ENCODE assay signal across 30 cellular contexts in the genomic region with DNA sequence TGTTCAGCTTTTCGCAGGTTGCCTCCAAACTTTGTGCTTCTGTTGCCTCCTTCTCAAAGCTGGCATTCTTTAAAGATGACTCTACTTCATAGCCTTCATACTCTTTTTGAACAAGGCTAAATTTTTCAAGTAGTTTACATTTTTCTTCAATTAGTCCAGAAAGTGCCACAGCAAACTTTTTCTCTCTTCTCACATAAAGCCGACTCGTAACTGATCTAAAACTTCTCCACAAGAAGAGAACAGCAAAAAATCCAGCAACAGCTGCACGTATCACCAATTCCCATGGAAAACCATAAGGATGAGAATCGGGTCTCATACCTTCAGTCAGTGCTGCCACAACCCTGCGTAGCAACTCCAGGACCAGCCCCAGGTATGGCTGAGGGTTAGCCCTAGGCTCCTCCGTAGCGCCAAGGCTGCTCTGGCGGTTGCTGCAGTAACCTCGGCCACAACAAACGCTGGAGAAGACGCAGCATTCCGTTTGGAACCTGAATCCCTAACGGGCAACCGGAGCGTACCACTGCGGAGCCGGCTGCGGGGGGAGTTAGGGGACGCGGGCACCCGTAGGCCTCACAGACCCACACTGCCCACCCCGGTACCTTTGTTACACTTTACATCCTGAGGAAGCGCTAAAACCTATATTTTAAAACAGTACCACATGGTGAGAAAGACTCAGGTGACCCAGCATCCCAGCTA. TPM values are rescaled to one million over a fixed set of nuclear protein-coding genes. Genes with fewer than 3 reads are reported as not detected.
DNase-seq lines count a peak whose midpoint lies in the region; ATAC-seq and TF ChIP-seq lines count a peak whose summit lies in the region.
"Had no signal": no experiment of that assay in that cellular context is flagged by ENCODE, and none has a peak within 500 bp of the region (broad histone marks: within the 10 kb centered on the region; RNA-seq: fewer than 3 reads in every experiment).

A gene with protein sequence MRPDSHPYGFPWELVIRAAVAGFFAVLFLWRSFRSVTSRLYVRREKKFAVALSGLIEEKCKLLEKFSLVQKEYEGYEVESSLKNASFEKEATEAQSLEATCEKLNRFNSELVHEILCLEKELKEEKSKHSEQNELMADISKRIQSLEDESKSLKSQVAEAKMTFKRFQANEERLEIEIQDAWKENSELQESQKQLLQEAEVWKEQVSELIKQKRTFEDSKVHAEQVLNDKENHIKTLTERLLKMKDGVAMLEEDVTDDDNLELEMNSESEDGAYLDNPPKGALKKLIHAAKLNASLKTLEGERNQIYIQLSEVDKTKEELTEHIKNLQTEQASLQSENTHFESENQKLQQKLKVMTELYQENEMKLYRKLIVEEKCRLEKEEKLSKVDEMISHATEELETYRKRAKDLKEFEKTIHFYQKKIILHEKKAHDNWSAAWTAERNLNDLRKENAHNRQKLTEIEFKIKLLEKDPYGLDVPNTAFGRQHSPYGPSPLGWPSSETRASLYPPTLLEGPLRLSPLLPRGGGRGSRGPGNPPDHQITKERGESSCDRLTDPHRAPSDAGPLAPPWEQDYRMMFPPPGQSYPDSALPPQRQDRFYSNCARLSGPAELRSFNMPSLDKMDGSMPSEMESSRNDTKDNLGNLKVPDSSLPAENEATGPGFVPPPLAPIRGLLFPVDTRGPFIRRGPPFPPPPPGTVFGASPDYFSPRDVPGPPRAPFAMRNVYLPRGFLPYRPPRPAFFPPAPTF (minus strand): TSS at position 420 of the 693 bp plus-strand sequence. CDS start 104 bp downstream, at position 316.

- in situ Hi-C loops in brain microvascular endothelial cell (cut with HindIII; ENCODE audit: low pct_ligation_motif_present, low sequenced_read_pairs), result no loop called here

- H3K36me3 ChIP-seq in H7 (replicated peaks; ENCODE audit: control insufficient read depth, insufficient read depth, low read length) (no peaks in the 10 kb centered on the region), brain microvascular endothelial cell (replicated peaks) (no peaks in the 10 kb centered on the region)
- H3K36me3 ChIP-seq: BLaER1 treated with 17β-estradiol and CSF1 and Interleukin-3, amounts not matched to agents 10 nM and 100 nM; esophagus muscularis mucosa; gastrocnemius medialis; MG63; stomach; transverse colon had no signal

- H3K27me3 Mint-ChIP-seq in stimulated activated memory B cell treated with anti-CD40 and anti-IgM and Interleukin-4, amounts not matched to agents 10 μg/mL and 1 μg/mL and 100 μg/mL, for 72 hours, result no peaks in the 10 kb centered on the region

- DNase-seq in AG04450 (ENCODE audit: low read depth, low spot score) (no peak), H7 (peak; percentile 60), brain microvascular endothelial cell (peak; percentile 21), left kidney (ENCODE audit: low read depth, low spot score) (peak; percentile 28), HPDE6-E6E7 (ENCODE audit: extremely low spot score) (no peak), HUDEP-2 (lab: John Stamatoyannopoulos, UW; ENCODE audit: unreplicated experiment in 76 of 76) (no peak)
- DNase-seq: activated CD8-positive, alpha-beta memory T cell treated with anti-CD3 and anti-CD28 coated beads for 24 hours; activated naive CD4-positive, alpha-beta T cell treated with anti-CD3 and anti-CD28 coated beads, Interleukin-2, amount 50 U/mL, for 16 hours; activated T-cell treated with anti-CD3 and anti-CD28 coated beads, Interleukin-2, amount 50 U/mL, for 4 hours; cerebellar nuclear complex; effector memory CD4-positive, alpha-beta T cell; gastrocnemius medialis; hypothalamus; MG63; NCI-H1417 treated with DMSO at 0.1 percent for 48 hours; NCI-H82; PC-3; SHP77 treated with DMSO at 0.1 percent for 48 hours; stimulated activated CD4-positive, alpha-beta T cell treated with anti-CD3 and anti-CD28 coated beads, Interleukin-12 subunit alpha, Interleukin-12 subunit beta, amount 100 ng/mL, for 4 hours; stomach; transverse colon had no signal

- no peak for ATAC-seq in stimulated activated memory B cell treated with anti-CD40 and anti-IgM and Interleukin-4, amounts not matched to agents 10 μg/mL and 1 μg/mL and 100 μg/mL, for 72 hours
- no peak for ATAC-seq in GM18519 (IDR thresholded peaks at IDR 0.05; ENCODE audit: low FRiP score, unreplicated experiment)
- ATAC-seq: A549; activated T-cell treated with anti-CD3 and anti-CD28 coated beads, Interleukin-2, amount 50 U/mL, for 4 hours; gastrocnemius medialis; HCT116; PC-3 had no signal

- H3K27me3 ChIP-seq in AG04450 (ENCODE audit: control insufficient read depth, insufficient read depth, low read length) (no peaks in the 10 kb centered on the region), H7 (ENCODE audit: control insufficient read depth, insufficient read depth, low read length) (no peaks in the 10 kb centered on the region), brain microvascular endothelial cell (replicated peaks) (no peaks in the 10 kb centered on the region)
- H3K27me3 ChIP-seq: BLaER1 treated with 17β-estradiol and CSF1 and Interleukin-3, amounts not matched to agents 10 nM and 100 nM; esophagus muscularis mucosa; gastrocnemius medialis; MG63; stomach; transverse colon had no signal

- H3K4me1 Mint-ChIP-seq in stimulated activated memory B cell treated with anti-CD40 and anti-IgM and Interleukin-4, amounts not matched to agents 10 μg/mL and 1 μg/mL and 100 μg/mL, for 72 hours, result no peaks in the 10 kb centered on the region
- H3K4me1 Mint-ChIP-seq: memory B cell had no signal

- H3K27ac ChIP-seq in AG04450 (ENCODE audit: low read depth, low read length) (peak within 1 kb of the TSS; percentile 71), brain microvascular endothelial cell (peak within 1 kb of the TSS; percentile 40)
- H3K27ac ChIP-seq: A549; BLaER1 treated with 17β-estradiol and CSF1 and Interleukin-3, amounts not matched to agents 10 nM and 100 nM; esophagus muscularis mucosa; gastrocnemius medialis; stomach; transverse colon had no signal

- POLR2A ChIA-PET in AG04450 (lab: Yijun Ruan, JAX), result no interaction called here

- CTCF ChIA-PET in AG04450 (lab: Charles Lee), result no interaction called here

- H3K4me3 ChIP-seq in AG04450 (ENCODE audit: low read depth, low read length) (no peak within 1 kb of the TSS), H7 (ENCODE audit: insufficient read depth, low read depth, low read length) (no peak within 1 kb of the TSS), brain microvascular endothelial cell (ENCODE audit: low read depth, low read length) (no peak within 1 kb of the TSS)
- H3K4me3 ChIP-seq: A549; BLaER1 treated with 17β-estradiol and CSF1 and Interleukin-3, amounts not matched to agents 10 nM and 100 nM; esophagus muscularis mucosa; gastrocnemius medialis; MG63; stomach; transverse colon had no signal

- TF ChIP-seq CTCF in AG04450 (IDR thresholded peaks at IDR 0.05; ENCODE audit: low read depth, low read length), result no peak
- no peak for TF ChIP-seq CTCF in brain microvascular endothelial cell (IDR thresholded peaks at IDR 0.05; ENCODE audit: low read depth, low read length, missing control alignments)

- no peak within 1 kb of the TSS for H3K27ac Mint-ChIP-seq in stimulated activated memory B cell treated with anti-CD40 and anti-IgM and Interleukin-4, amounts not matched to agents 10 μg/mL and 1 μg/mL and 100 μg/mL, for 72 hours
- H3K27ac Mint-ChIP-seq: memory B cell had no signal

- no peaks in the 10 kb centered on the region for H3K36me3 Mint-ChIP-seq in stimulated activated memory B cell treated with anti-CD40 and anti-IgM and Interleukin-4, amounts not matched to agents 10 μg/mL and 1 μg/mL and 100 μg/mL, for 72 hours
- H3K36me3 Mint-ChIP-seq: memory B cell had no signal

- peaks cover 11% of the 10 kb centered on the region for H3K9me3 ChIP-seq in AG04450 (ENCODE audit: control insufficient read depth, insufficient read depth, low read length)
- H3K9me3 ChIP-seq: A549, esophagus muscularis mucosa, gastrocnemius medialis, MG63, stomach, transverse colon had no signal

- no peak within 1 kb of the TSS for H3K4me3 Mint-ChIP-seq in stimulated activated memory B cell treated with anti-CD40 and anti-IgM and Interleukin-4, amounts not matched to agents 10 μg/mL and 1 μg/mL and 100 μg/mL, for 72 hours
- H3K4me3 Mint-ChIP-seq: activated T-cell treated with anti-CD3 and anti-CD28 coated beads, Interleukin-2, amount 50 U/mL, for 4 hours; memory B cell had no signal

- peaks cover 9% of the 10 kb centered on the region for H3K9me3 Mint-ChIP-seq in stimulated activated memory B cell treated with anti-CD40 and anti-IgM and Interleukin-4, amounts not matched to agents 10 μg/mL and 1 μg/mL and 100 μg/mL, for 72 hours
- H3K9me3 Mint-ChIP-seq: memory B cell had no signal

RNA-seq across cellular contexts. Expression of the gene that starts here (rescaled TPM):
- polyA plus RNA-seq in AG04450 (2011; rRNA removed), result 0.05 TPM in 1 of 2 replicates, not detected in the other
- polyA minus RNA-seq in AG04450 (2011; rRNA and poly(A)+ RNA removed), result not detected in 2 replicates
- 0.04 TPM in 1 of 2 replicates, not detected in the other for total RNA-seq in H7 (2014; rRNA removed; shearing (Covaris generic))
- total RNA-seq: activated T-cell treated with anti-CD3 and anti-CD28 coated beads, Interleukin-2, amount 50 U/mL, for 4 hours; esophagus muscularis mucosa; gastrocnemius medialis; osteocyte; PC-3; stomach; T-helper 1 cell treated with Interleukin-12 subunit alpha and Interleukin-12 subunit beta and Interleukin-4 antibody, amounts not matched to agents 30 ng/mL and 1 ng/mL, for 36 hours; transverse colon had no signal
- polyA plus RNA-seq: stomach had no signal

Comparison
In these comparisons a context has a peak if more than half of its experiments do, and no peak if none do; other contexts are left out.
1. Peak in DNase-seq in H7; RNA of the gene not detected or under 1 TPM.
2. DNase-seq: peak in brain microvascular endothelial cell (single experiment) and left kidney (single experiment); none in AG04450 (single experiment), HPDE6-E6E7 (single experiment) and HUDEP-2 (0 of 76).